1 cellular context compared by ENCODE assay signal in the genomic region with DNA sequence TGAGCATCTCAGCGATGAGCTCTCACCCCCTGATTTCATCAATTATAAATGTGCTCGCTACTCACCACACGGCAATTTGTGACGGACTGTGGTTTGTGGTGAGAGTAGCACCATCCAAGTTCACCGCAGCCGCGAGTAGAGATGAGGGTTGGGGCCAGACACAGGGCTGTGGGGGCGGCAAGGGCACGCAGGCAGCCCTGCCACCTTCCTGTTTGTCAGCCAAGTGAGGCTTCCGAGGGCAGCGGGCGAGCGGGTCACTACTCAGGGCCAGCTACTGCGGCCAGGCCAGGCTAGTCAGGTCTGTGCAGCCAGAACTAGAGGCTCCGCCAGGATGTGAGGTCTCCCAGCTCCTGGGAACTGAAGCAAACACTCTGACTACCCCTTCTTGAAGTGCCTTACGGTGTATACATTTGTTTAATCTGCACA.
A peak's percentile ranks its signal among the peaks of the same experiment; 100 is the strongest.
TF ChIP-seq lines count a peak whose summit lies in the region.

No MANE protein-coding gene starts in this region.

TF ChIP-seq in GM12878, 131 proteins besides CTCF, POLR2A, EP300 and RAD21 (continued from another document):
- TF ChIP-seq, protein P1, sequence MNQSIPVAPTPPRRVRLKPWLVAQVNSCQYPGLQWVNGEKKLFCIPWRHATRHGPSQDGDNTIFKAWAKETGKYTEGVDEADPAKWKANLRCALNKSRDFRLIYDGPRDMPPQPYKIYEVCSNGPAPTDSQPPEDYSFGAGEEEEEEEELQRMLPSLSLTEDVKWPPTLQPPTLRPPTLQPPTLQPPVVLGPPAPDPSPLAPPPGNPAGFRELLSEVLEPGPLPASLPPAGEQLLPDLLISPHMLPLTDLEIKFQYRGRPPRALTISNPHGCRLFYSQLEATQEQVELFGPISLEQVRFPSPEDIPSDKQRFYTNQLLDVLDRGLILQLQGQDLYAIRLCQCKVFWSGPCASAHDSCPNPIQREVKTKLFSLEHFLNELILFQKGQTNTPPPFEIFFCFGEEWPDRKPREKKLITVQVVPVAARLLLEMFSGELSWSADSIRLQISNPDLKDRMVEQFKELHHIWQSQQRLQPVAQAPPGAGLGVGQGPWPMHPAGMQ (IDR thresholded peaks at IDR 0.05; ENCODE audit: borderline replicate concordance): peak; percentile 31; the same call in 1 of the 2 replicates
- peak; percentile 91 for TF ChIP-seq DPF2 (IDR thresholded peaks at IDR 0.05)
- TF ChIP-seq IKZF1 (conservative IDR thresholded peaks at IDR 0.05): peak; percentile 82
- TF ChIP-seq BHLHE40 (IDR thresholded peaks at IDR 0.05; ENCODE audit: borderline replicate concordance in 1 of 2, low read depth in 2 of 2, low read length in 1 of 2): peak; percentile 83 to 91
- TF ChIP-seq TAF1 (IDR thresholded peaks at IDR 0.05; ENCODE audit: borderline replicate concordance, low read depth, low read length): no peak
- peak; percentile 61; the same call in 1 of the 2 replicates for TF ChIP-seq ATF7 (IDR thresholded peaks at IDR 0.05; ENCODE audit: low read depth)
- TF ChIP-seq, protein P2, sequence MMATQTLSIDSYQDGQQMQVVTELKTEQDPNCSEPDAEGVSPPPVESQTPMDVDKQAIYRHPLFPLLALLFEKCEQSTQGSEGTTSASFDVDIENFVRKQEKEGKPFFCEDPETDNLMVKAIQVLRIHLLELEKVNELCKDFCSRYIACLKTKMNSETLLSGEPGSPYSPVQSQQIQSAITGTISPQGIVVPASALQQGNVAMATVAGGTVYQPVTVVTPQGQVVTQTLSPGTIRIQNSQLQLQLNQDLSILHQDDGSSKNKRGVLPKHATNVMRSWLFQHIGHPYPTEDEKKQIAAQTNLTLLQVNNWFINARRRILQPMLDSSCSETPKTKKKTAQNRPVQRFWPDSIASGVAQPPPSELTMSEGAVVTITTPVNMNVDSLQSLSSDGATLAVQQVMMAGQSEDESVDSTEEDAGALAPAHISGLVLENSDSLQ (IDR thresholded peaks at IDR 0.05): peak; percentile 14; the same call in 1 of the 2 replicates
- TF ChIP-seq TBL1XR1 (IDR thresholded peaks at IDR 0.05; ENCODE audit: low read depth, low read length): peak; percentile 49; the same call in 1 of the 2 replicates
- peak; percentile 97 for TF ChIP-seq MTA2 (IDR thresholded peaks at IDR 0.05; ENCODE audit: low read depth)
- peak; percentile 52; the same call in 1 of the 2 replicates for TF ChIP-seq BMI1 (IDR thresholded peaks at IDR 0.05; ENCODE audit: borderline replicate concordance)
- TF ChIP-seq TCF7 (IDR thresholded peaks at IDR 0.05; ENCODE audit: borderline replicate concordance): no peak
- TF ChIP-seq, protein P3, sequence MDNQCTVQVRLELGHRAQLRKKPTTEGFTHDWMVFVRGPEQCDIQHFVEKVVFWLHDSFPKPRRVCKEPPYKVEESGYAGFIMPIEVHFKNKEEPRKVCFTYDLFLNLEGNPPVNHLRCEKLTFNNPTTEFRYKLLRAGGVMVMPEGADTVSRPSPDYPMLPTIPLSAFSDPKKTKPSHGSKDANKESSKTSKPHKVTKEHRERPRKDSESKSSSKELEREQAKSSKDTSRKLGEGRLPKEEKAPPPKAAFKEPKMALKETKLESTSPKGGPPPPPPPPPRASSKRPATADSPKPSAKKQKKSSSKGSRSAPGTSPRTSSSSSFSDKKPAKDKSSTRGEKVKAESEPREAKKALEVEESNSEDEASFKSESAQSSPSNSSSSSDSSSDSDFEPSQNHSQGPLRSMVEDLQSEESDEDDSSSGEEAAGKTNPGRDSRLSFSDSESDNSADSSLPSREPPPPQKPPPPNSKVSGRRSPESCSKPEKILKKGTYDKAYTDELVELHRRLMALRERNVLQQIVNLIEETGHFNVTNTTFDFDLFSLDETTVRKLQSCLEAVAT (IDR thresholded peaks at IDR 0.05): peak; percentile 97
- TF ChIP-seq SP1 (IDR thresholded peaks at IDR 0.05; ENCODE audit: low read depth, low read length): peak; percentile 56
- peak; percentile 92 for TF ChIP-seq NR2F1 (conservative IDR thresholded peaks at IDR 0.05)
- TF ChIP-seq FOXK2 (IDR thresholded peaks at IDR 0.05): peak; percentile 43; the same call in 1 of the 2 replicates
- peak; percentile 83; the same call in 1 of the 2 replicates for TF ChIP-seq NBN (IDR thresholded peaks at IDR 0.05)
- peak; percentile 67; the same call in 1 of the 2 replicates for TF ChIP-seq CBFB (IDR thresholded peaks at IDR 0.05; ENCODE audit: low read depth)
- TF ChIP-seq EGR1 (IDR thresholded peaks at IDR 0.05; ENCODE audit: borderline replicate concordance in 1 of 2, low read depth in 2 of 2, low read length in 2 of 2): peak in 1 of 2 experiments; percentile 59; a peak in 2 of 3 replicates
- TF ChIP-seq, protein P4, sequence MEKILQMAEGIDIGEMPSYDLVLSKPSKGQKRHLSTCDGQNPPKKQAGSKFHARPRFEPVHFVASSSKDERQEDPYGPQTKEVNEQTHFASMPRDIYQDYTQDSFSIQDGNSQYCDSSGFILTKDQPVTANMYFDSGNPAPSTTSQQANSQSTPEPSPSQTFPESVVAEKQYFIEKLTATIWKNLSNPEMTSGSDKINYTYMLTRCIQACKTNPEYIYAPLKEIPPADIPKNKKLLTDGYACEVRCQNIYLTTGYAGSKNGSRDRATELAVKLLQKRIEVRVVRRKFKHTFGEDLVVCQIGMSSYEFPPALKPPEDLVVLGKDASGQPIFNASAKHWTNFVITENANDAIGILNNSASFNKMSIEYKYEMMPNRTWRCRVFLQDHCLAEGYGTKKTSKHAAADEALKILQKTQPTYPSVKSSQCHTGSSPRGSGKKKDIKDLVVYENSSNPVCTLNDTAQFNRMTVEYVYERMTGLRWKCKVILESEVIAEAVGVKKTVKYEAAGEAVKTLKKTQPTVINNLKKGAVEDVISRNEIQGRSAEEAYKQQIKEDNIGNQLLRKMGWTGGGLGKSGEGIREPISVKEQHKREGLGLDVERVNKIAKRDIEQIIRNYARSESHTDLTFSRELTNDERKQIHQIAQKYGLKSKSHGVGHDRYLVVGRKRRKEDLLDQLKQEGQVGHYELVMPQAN (conservative IDR thresholded peaks at IDR 0.05): 0 out of 2 replicates have a peak, but pooled peaks have one; percentile 30
- TF ChIP-seq ZNF24 (IDR thresholded peaks at IDR 0.05): 0 out of 2 replicates have a peak, but pooled peaks have one; percentile 14
- TF ChIP-seq GATAD2B (conservative IDR thresholded peaks at IDR 0.05; ENCODE audit: low read depth): peak; percentile 81
- peak; percentile 89; the same call in 1 of the 2 replicates for TF ChIP-seq BCL11A (IDR thresholded peaks at IDR 0.05; ENCODE audit: low read depth, low read length)
- TF ChIP-seq JUNB (IDR thresholded peaks at IDR 0.05): no peak
- TF ChIP-seq, protein P5, sequence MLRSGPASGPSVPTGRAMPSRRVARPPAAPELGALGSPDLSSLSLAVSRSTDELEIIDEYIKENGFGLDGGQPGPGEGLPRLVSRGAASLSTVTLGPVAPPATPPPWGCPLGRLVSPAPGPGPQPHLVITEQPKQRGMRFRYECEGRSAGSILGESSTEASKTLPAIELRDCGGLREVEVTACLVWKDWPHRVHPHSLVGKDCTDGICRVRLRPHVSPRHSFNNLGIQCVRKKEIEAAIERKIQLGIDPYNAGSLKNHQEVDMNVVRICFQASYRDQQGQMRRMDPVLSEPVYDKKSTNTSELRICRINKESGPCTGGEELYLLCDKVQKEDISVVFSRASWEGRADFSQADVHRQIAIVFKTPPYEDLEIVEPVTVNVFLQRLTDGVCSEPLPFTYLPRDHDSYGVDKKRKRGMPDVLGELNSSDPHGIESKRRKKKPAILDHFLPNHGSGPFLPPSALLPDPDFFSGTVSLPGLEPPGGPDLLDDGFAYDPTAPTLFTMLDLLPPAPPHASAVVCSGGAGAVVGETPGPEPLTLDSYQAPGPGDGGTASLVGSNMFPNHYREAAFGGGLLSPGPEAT (IDR thresholded peaks at IDR 0.05; ENCODE audit: low read depth): 0 out of 2 replicates have a peak, but pooled peaks have one; percentile 44
- TF ChIP-seq, protein P6, sequence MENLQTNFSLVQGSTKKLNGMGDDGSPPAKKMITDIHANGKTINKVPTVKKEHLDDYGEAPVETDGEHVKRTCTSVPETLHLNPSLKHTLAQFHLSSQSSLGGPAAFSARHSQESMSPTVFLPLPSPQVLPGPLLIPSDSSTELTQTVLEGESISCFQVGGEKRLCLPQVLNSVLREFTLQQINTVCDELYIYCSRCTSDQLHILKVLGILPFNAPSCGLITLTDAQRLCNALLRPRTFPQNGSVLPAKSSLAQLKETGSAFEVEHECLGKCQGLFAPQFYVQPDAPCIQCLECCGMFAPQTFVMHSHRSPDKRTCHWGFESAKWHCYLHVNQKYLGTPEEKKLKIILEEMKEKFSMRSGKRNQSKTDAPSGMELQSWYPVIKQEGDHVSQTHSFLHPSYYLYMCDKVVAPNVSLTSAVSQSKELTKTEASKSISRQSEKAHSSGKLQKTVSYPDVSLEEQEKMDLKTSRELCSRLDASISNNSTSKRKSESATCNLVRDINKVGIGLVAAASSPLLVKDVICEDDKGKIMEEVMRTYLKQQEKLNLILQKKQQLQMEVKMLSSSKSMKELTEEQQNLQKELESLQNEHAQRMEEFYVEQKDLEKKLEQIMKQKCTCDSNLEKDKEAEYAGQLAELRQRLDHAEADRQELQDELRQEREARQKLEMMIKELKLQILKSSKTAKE (IDR thresholded peaks at IDR 0.05; ENCODE audit: low read depth, poor library complexity, severe bottlenecking): peak; percentile 61
- peak; percentile 72; the same call in 1 of the 2 replicates for TF ChIP-seq BACH1 (IDR thresholded peaks at IDR 0.05; ENCODE audit: borderline replicate concordance)
- TF ChIP-seq POU2F2 (IDR thresholded peaks at IDR 0.05; ENCODE audit: borderline replicate concordance, low read depth, low read length): peak; percentile 69; the same call in 1 of the 3 replicates
- peak; percentile 85; the same call in 1 of the 2 replicates for TF ChIP-seq PAX5 (IDR thresholded peaks at IDR 0.05; ENCODE audit: borderline replicate concordance, low read depth, low read length)
- no peak for TF ChIP-seq SRF (IDR thresholded peaks at IDR 0.05; ENCODE audit: low read depth in 2 of 2, low read length in 2 of 2)
- TF ChIP-seq CHD2 (IDR thresholded peaks at IDR 0.05; ENCODE audit: borderline replicate concordance, low read depth, low read length): peak; percentile 79
- 0 out of 2 replicates have a peak, but pooled peaks have one; percentile 19 for TF ChIP-seq EED (IDR thresholded peaks at IDR 0.05; ENCODE audit: low read depth)
- TF ChIP-seq ZNF217 (IDR thresholded peaks at IDR 0.05): 0 out of 2 replicates have a peak, but pooled peaks have one; percentile 72
- peak; percentile 67 for TF ChIP-seq MEF2B (IDR thresholded peaks at IDR 0.05; ENCODE audit: partially characterized antibody, poor library complexity, severe bottlenecking)
- no peak for TF ChIP-seq POLR2AphosphoS2 (IDR thresholded peaks at IDR 0.05; ENCODE audit: low read depth, low read length)
- TF ChIP-seq HCFC1 (IDR thresholded peaks at IDR 0.05; ENCODE audit: low read length): no peak
- TF ChIP-seq ZSCAN29 (IDR thresholded peaks at IDR 0.05): 0 out of 2 replicates have a peak, but pooled peaks have one; percentile 49
- no peak for TF ChIP-seq CEBPB (IDR thresholded peaks at IDR 0.05; ENCODE audit: borderline replicate concordance in 1 of 2, low read depth in 2 of 2, low read length in 2 of 2)
- TF ChIP-seq LARP7 (IDR thresholded peaks at IDR 0.05): peak; percentile 56; the same call in 1 of the 2 replicates
